8 cellular contexts compared by ENCODE assay signal in genomic region chr6:144063744-144064401, GRCh38. TPM values are rescaled to one million over a fixed set of nuclear protein-coding genes. Genes with fewer than 3 reads are reported as not detected.
DNase-seq lines count a peak whose midpoint lies in the region; ATAC-seq, FAIRE-seq and TF ChIP-seq lines count a peak whose summit lies in the region.

No MANE protein-coding gene starts in this region.

- no peak overlapping the region for H2BK120ac ChIP-seq in H1 (replicated peaks; ENCODE audit: low read depth, low read length)

- peak; percentile 82 for ATAC-seq in HG03342 (IDR thresholded peaks at IDR 0.05; ENCODE audit: unreplicated experiment)
- peak; percentile 92 for ATAC-seq in activated CD8-positive, alpha-beta T cell treated with anti-CD3 and anti-CD28 coated beads for 36 hours
- ATAC-seq in mucosa of descending colon, result peak; percentile 95

- no peak for TF ChIP-seq CTCF in activated CD8-positive, alpha-beta T cell treated with anti-CD3 and anti-CD28 coated beads for 36 hours (IDR thresholded peaks at IDR 0.05)
- TF ChIP-seq CTCF in H1 (IDR thresholded peaks at IDR 0.05; ENCODE audit: control extremely low read depth in 1 of 3, insufficient read depth in 1 of 3, low read depth in 1 of 3, low read length in 3 of 3) (peak in 2 of 3 experiments; percentile 3 to 7; a peak in 2 of 4 replicates), mucosa of descending colon (IDR thresholded peaks at IDR 0.05) (peak; percentile 45)

- H3K9me3 Mint-ChIP-seq in activated CD8-positive, alpha-beta T cell treated with anti-CD3 and anti-CD28 coated beads for 36 hours, result no peaks in the 10 kb centered on the region

- H2BK5ac ChIP-seq in H1 (ENCODE audit: low read depth, low read length), result no peak overlapping the region

- H4K91ac ChIP-seq in H1 (replicated peaks; ENCODE audit: insufficient read length, low read length), result peak overlapping the region; percentile 47

- H3K23ac ChIP-seq in H1 (ENCODE audit: insufficient read length), result no peak overlapping the region

- no peaks in the 10 kb centered on the region for H3K27me3 Mint-ChIP-seq in activated CD8-positive, alpha-beta T cell treated with anti-CD3 and anti-CD28 coated beads for 36 hours

- H3K9ac ChIP-seq in BLaER1 treated with 17β-estradiol and CSF1 and Interleukin-3, amounts not matched to agents 10 nM and 100 nM, result peak overlapping the region; percentile 79 to 89 (median 86)
- no peak overlapping the region; a peak in 1 of 7 replicates for H3K9ac ChIP-seq in H1 (replicated peaks in 1 of 4; ENCODE audit: extremely low read depth in 1 of 4, low read depth in 3 of 4, low read length in 3 of 4)

- H3K14ac ChIP-seq in H1 (ENCODE audit: insufficient read length), result no peak overlapping the region

- peaks cover 0 to 25% (median 14%) of the 10 kb centered on the region in 11 experiments; a peak in 12 of 22 replicates for H3K27me3 ChIP-seq in BLaER1 treated with 17β-estradiol and CSF1 and Interleukin-3, amounts not matched to agents 10 nM and 100 nM
- peaks cover 26 to 52% (median 45%) of the 10 kb centered on the region in 4 experiments for H3K27me3 ChIP-seq in H1 (replicated peaks in 1 of 4; ENCODE audit: control insufficient read depth in 3 of 4, extremely low read depth in 1 of 4, insufficient read depth in 3 of 4, low read length in 3 of 4)

- no peak for TF ChIP-seq EP300 in H1 (IDR thresholded peaks at IDR 0.05; ENCODE audit: borderline replicate concordance in 1 of 2, low read depth in 2 of 2, low read length in 2 of 2)

- H4K20me1 ChIP-seq in BLaER1 treated with 17β-estradiol and CSF1 and Interleukin-3, amounts not matched to agents 10 nM and 100 nM, result no peaks in the 10 kb centered on the region
- H4K20me1 ChIP-seq in H1 (replicated peaks in 1 of 2; ENCODE audit: control insufficient read depth in 1 of 2, insufficient read depth in 2 of 2, low read length in 2 of 2), result peaks cover 0 to 5% of the 10 kb centered on the region in 2 experiments

- peak; percentile 94 for TF ChIP-seq POLR2A in GM19099 (IDR thresholded peaks at IDR 0.05; ENCODE audit: extremely low read depth, insufficient read length, low read depth)
- TF ChIP-seq POLR2A in H1 (IDR thresholded peaks at IDR 0.05; ENCODE audit: control extremely low read depth in 1 of 2, low read depth in 2 of 2, low read length in 2 of 2), result peak in 1 of 2 experiments; percentile 49; a peak in 2 of 3 replicates

- H3K4me1 Mint-ChIP-seq in activated CD8-positive, alpha-beta T cell treated with anti-CD3 and anti-CD28 coated beads for 36 hours (ENCODE audit: low read depth), result peaks cover 40% of the 10 kb centered on the region

- peak overlapping the region; percentile 58 to 92 (median 80); a peak in 21 of 22 replicates for H3K27ac ChIP-seq in BLaER1 treated with 17β-estradiol and CSF1 and Interleukin-3, amounts not matched to agents 10 nM and 100 nM
- no peak overlapping the region for H3K27ac ChIP-seq in H1 (ENCODE audit: low read depth, low read length)

- peaks cover 15% of the 10 kb centered on the region; the same call in 1 of the 2 replicates for H3K23me2 ChIP-seq in H1 (ENCODE audit: low read depth, low read length)

- no peaks in the 10 kb centered on the region for H3K79me2 ChIP-seq in H1 (ENCODE audit: control insufficient read depth in 1 of 2, insufficient read depth in 2 of 2, low read length in 2 of 2)

- no peak overlapping the region for H2BK12ac ChIP-seq in H1 (ENCODE audit: low read depth, low read length)

- H2AFZ ChIP-seq in H1 (ENCODE audit: low read length), result peak overlapping the region; percentile 41; the same call in 1 of the 2 replicates

- H3K9me3 ChIP-seq in BLaER1 treated with 17β-estradiol and CSF1 and Interleukin-3, amounts not matched to agents 10 nM and 100 nM (replicated peaks in 1 of 11), result no peaks in the 10 kb centered on the region
- H3K9me3 ChIP-seq in H1 (ENCODE audit: insufficient read depth in 2 of 2, low read depth in 1 of 2, low read length in 1 of 2), result no peaks in the 10 kb centered on the region
- H3K9me3 ChIP-seq in mucosa of descending colon, result no peaks in the 10 kb centered on the region

- no peak overlapping the region for H2BK20ac ChIP-seq in H1 (ENCODE audit: low read length)

- DNase-seq in NCI-H748 treated with DMSO at 0.1 percent for 48 hours (lab: John Stamatoyannopoulos, UW), result peak; percentile 78
- peak; percentile 93 for DNase-seq in activated CD8-positive, alpha-beta T cell treated with anti-CD3 and anti-CD28 coated beads for 36 hours
- DNase-seq in H1 (ENCODE audit: low read depth in 1 of 2, low spot score in 2 of 2), result peak in 1 of 2 experiments; percentile 79
- DNase-seq in mucosa of descending colon, result peak; percentile 95 to 97 (median 96)
- peak; percentile 84 for DNase-seq in stimulated activated CD8-positive, alpha-beta memory T cell treated with anti-CD3 and anti-CD28 coated beads, Interleukin-4, amount 100 ng/mL, for 24 hours (ENCODE audit: low read depth)

- H4K8ac ChIP-seq in H1 (ENCODE audit: extremely low read depth, insufficient read depth, low read length), result peak overlapping the region; percentile 22; the same call in 1 of the 2 replicates

- CTCF ChIA-PET in activated CD8-positive, alpha-beta T cell treated with anti-CD3 and anti-CD28 coated beads for 36 hours (lab: Charles Lee), result interaction anchor here (1.2 to 4.4 kb wide), 4 partner anchors 8 to 124 kb away, joined by 3 to 19 read pairs (median 6); partner anchors contain the start of gene SF3B5
- CTCF ChIA-PET in H1 (lab: Charles Lee; ENCODE audit: partially characterized antibody), result interaction anchor here (0.6 to 2.0 kb wide), 9 partner anchors 11 to 129 kb away, joined by 3 to 6 read pairs (median 3); no protein-coding TSS in a partner anchor

- H3K36me3 Mint-ChIP-seq in activated CD8-positive, alpha-beta T cell treated with anti-CD3 and anti-CD28 coated beads for 36 hours (ENCODE audit: low read depth), result peaks cover 3% of the 10 kb centered on the region

- TF ChIP-seq RAD21 in H1 (IDR thresholded peaks at IDR 0.05 in 1 of 2, conservative IDR thresholded peaks at IDR 0.05 in 1 of 2; ENCODE audit: low read depth in 2 of 2, low read length in 2 of 2), result no peak

- peaks cover 13 to 19% (median 16%) of the 10 kb centered on the region in 10 experiments for H3K4me1 ChIP-seq in BLaER1 treated with 17β-estradiol and CSF1 and Interleukin-3, amounts not matched to agents 10 nM and 100 nM
- peaks cover 5 to 17% (median 12%) of the 10 kb centered on the region in 4 experiments; a peak in 5 of 7 replicates for H3K4me1 ChIP-seq in H1 (replicated peaks in 1 of 4; ENCODE audit: control insufficient read depth in 3 of 4, insufficient read depth in 4 of 4, low read length in 3 of 4)
- peaks cover 13% of the 10 kb centered on the region for H3K4me1 ChIP-seq in mucosa of descending colon (ENCODE audit: low read depth)

- H2BK15ac ChIP-seq in H1 (ENCODE audit: low read length), result peak overlapping the region; percentile 72; the same call in 1 of the 2 replicates

- intact Hi-C loops in activated CD8-positive, alpha-beta T cell treated with anti-CD3 and anti-CD28 coated beads for 36 hours (cut with micrococcal nuclease), result loop anchor here (2.0 kb wide), 1 partner anchor 31 kb away; the partner anchor contains the start of gene SF3B5
- intact Hi-C loops in mucosa of descending colon (cut with DNase I, micrococcal nuclease), result no loop called here

- H3K56ac ChIP-seq in H1 (replicated peaks; ENCODE audit: insufficient read length, low read depth, low read length), result no peak overlapping the region

- no peak overlapping the region for H2AK5ac ChIP-seq in H1 (ENCODE audit: low read depth, low read length)

- POLR2A ChIA-PET in activated CD8-positive, alpha-beta T cell treated with anti-CD3 and anti-CD28 coated beads for 36 hours (lab: Charles Lee), result interaction anchor here (1.0 to 4.7 kb wide), 4 partner anchors 9 to 36 kb away, joined by 3 to 45 read pairs (median 12); partner anchors contain the start of gene SF3B5
- POLR2A ChIA-PET in H1 (lab: Charles Lee; ENCODE audit: partially characterized antibody), result interaction anchor here (0.9 kb wide), 1 partner anchor 11 kb away, joined by 5 read pairs; no protein-coding TSS in a partner anchor

- peak overlapping the region; percentile 84 for H3K4me3 Mint-ChIP-seq in activated CD8-positive, alpha-beta T cell treated with anti-CD3 and anti-CD28 coated beads for 36 hours

- no peak for FAIRE-seq in H1 (lab: Jason Lieb, UNC)

- H3K18ac ChIP-seq in H1 (ENCODE audit: extremely low read depth, low read length), result no peak overlapping the region; the same call in 1 of the 2 replicates

- no peaks in the 10 kb centered on the region for H3K36me3 ChIP-seq in BLaER1 treated with 17β-estradiol and CSF1 and Interleukin-3, amounts not matched to agents 10 nM and 100 nM
- no peaks in the 10 kb centered on the region for H3K36me3 ChIP-seq in H1 (ENCODE audit: control insufficient read depth in 2 of 4, insufficient read depth in 4 of 4, low read length in 3 of 4)
- no peaks in the 10 kb centered on the region for H3K36me3 ChIP-seq in mucosa of descending colon (ENCODE audit: low read depth)

- no peaks in the 10 kb centered on the region for H3K79me1 ChIP-seq in H1 (ENCODE audit: low read depth, low read length)

- H3K27ac Mint-ChIP-seq in activated CD8-positive, alpha-beta T cell treated with anti-CD3 and anti-CD28 coated beads for 36 hours, result peak overlapping the region; percentile 87

- H3K4me2 ChIP-seq in BLaER1 treated with 17β-estradiol and CSF1 and Interleukin-3, amounts not matched to agents 10 nM and 100 nM, result peak overlapping the region; percentile 91 to 99 (median 92)
- peak overlapping the region; percentile 59 to 92 for H3K4me2 ChIP-seq in H1 (ENCODE audit: insufficient read depth in 1 of 2, low read depth in 2 of 2, low read length in 2 of 2)

- no peak overlapping the region for H4K5ac ChIP-seq in H1 (ENCODE audit: insufficient read length, low read depth, low read length)

- peak overlapping the region; percentile 73 to 90 (median 84) for H3K4me3 ChIP-seq in BLaER1 treated with 17β-estradiol and CSF1 and Interleukin-3, amounts not matched to agents 10 nM and 100 nM
- peak overlapping the region; percentile 45 to 72 (median 53) for H3K4me3 ChIP-seq in H1 (ENCODE audit: extremely low read depth in 1 of 4, insufficient read depth in 2 of 4, low read depth in 3 of 4, low read length in 4 of 4)
- peak overlapping the region; percentile 74 for H3K4me3 ChIP-seq in mucosa of descending colon

- WGBS in H1 (ENCODE audit: extremely low coverage in 1 of 2, insufficient coverage in 1 of 2, insufficient read length in 1 of 2, insufficient replicate concordance in 2 of 2, low coverage in 1 of 2, low lambda C conversion rate in 2 of 2, missing lambda C conversion rate in 1 of 2), 2 experiments, result 5% methylated on average over 31 of the region's 72 CpGs; no CpG with 5 or more reads in 1 of the 2 experiments

- H3K4ac ChIP-seq in H1 (replicated peaks; ENCODE audit: insufficient read length, low read depth, low read length), result no peak overlapping the region

RNA-seq across cellular contexts. Expression of gene SF3B5, which starts 31.5 kb away (rescaled TPM):
- total RNA-seq in activated CD8-positive, alpha-beta T cell treated with anti-CD3 and anti-CD28 coated beads for 36 hours, result 100 to 1,000 TPM; 207 to 210 TPM
- total RNA-seq in H1 (2021; fragmentation: NEBNext Ultra II Directional; extraction: Animal tissue kit (Norgen Biotek cat#: 25700)), result 195 and 206 TPM in 2 replicates
- 588 and 624 TPM in 2 replicates for polyA plus RNA-seq in H1 (2011; rRNA removed)
- polyA plus RNA-seq in H1 (2011; cell fraction: cytosol; rRNA removed), result 445 TPM
- 265 TPM for polyA plus RNA-seq in H1 (2011; cell fraction: nucleus; rRNA removed)
- polyA plus RNA-seq in H1 (2012, experiment 1 of 2), result 136 to 252 TPM (median 245 TPM) in 4 replicates
- polyA plus RNA-seq in H1 (2012, experiment 2 of 2), result 517 TPM
- polyA plus RNA-seq in H1 (2013, experiment 1 of 2), result 286 TPM
- polyA plus RNA-seq in H1 (2013, experiment 2 of 2), result 291 TPM
- polyA minus RNA-seq in H1 (2011; rRNA and poly(A)+ RNA removed), result 133 and 143 TPM in 2 replicates
- polyA minus RNA-seq in H1 (2011; cell fraction: cytosol; rRNA and poly(A)+ RNA removed), result 103 TPM
- polyA minus RNA-seq in H1 (2011; cell fraction: nucleus; rRNA and poly(A)+ RNA removed), result 94.1 TPM
- total RNA-seq in mucosa of descending colon, result 100 to 1,000 TPM; 104 to 172 (median 140) TPM

RNA-seq across cellular contexts. Expression of gene PLAGL1, which starts 55.8 kb away (rescaled TPM):
- total RNA-seq in activated CD8-positive, alpha-beta T cell treated with anti-CD3 and anti-CD28 coated beads for 36 hours, result 10 to 100 TPM; 19.0 to 20.7 TPM
- total RNA-seq in H1 (2021; fragmentation: NEBNext Ultra II Directional; extraction: Animal tissue kit (Norgen Biotek cat#: 25700)), result 1.1 and 2.2 TPM in 2 replicates
- 0.94 and 1.2 TPM in 2 replicates for polyA plus RNA-seq in H1 (2011; rRNA removed)
- 0.81 TPM for polyA plus RNA-seq in H1 (2011; cell fraction: cytosol; rRNA removed)
- 4.0 TPM for polyA plus RNA-seq in H1 (2011; cell fraction: nucleus; rRNA removed)
- 0.82 to 2.1 TPM (median 1.5 TPM) in 4 replicates for polyA plus RNA-seq in H1 (2012, experiment 1 of 2)
- polyA plus RNA-seq in H1 (2012, experiment 2 of 2), result 0.17 TPM
- 0.89 TPM for polyA plus RNA-seq in H1 (2013, experiment 1 of 2)
- polyA plus RNA-seq in H1 (2013, experiment 2 of 2), result 0.81 TPM
- 1.9 and 3.1 TPM in 2 replicates for polyA minus RNA-seq in H1 (2011; rRNA and poly(A)+ RNA removed)
- polyA minus RNA-seq in H1 (2011; cell fraction: cytosol; rRNA and poly(A)+ RNA removed), result 0.51 TPM
- 2.9 TPM for polyA minus RNA-seq in H1 (2011; cell fraction: nucleus; rRNA and poly(A)+ RNA removed)
- total RNA-seq in mucosa of descending colon, result 10 to 100 TPM; 25.4 to 49.5 (median 46.0) TPM

Comparison
In these comparisons a context has a peak if more than half of its experiments do, and no peak if none do; other contexts are left out.
1. H3K9ac ChIP-seq: peak in BLaER1 treated with 17β-estradiol and CSF1 and Interleukin-3, amounts not matched to agents 10 nM and 100 nM (11 of 11); none in H1 (0 of 4).
2. Peak in every context shown above with its lines, with median percentiles within 50 percentile points of each other: H3K4me3 ChIP-seq and ATAC-seq.